8 cellular contexts compared by ENCODE assay signal in genomic region chr12:48788522-48788851, GRCh38. TPM values are rescaled to one million over a fixed set of nuclear protein-coding genes. Genes with fewer than 3 reads are reported as not detected.
A peak's percentile ranks its signal among the peaks of the same experiment; 100 is the strongest.
DNase-seq lines count a peak whose midpoint lies in the region; ATAC-seq, FAIRE-seq and TF ChIP-seq lines count a peak whose summit lies in the region.

No MANE protein-coding gene starts in this region.

- TF ChIP-seq CTCF in WTC11 (IDR thresholded peaks at IDR 0.05), result no peak

- DNase-seq in WTC11 (ENCODE audit: low spot score), result no peak
- DNase-seq in right cardiac atrium, result peak in 1 of 3 donors; percentile 76
- DNase-seq in putamen (ENCODE audit: low spot score), result no peak
- DNase-seq in GM12891 (ENCODE audit: insufficient read length, low spot score), result no peak

- H3K9ac ChIP-seq in skeletal muscle satellite cell (ENCODE audit: low read depth, low read length), result peak overlapping the region; percentile 89

- POLR2A ChIA-PET in WTC11 (lab: Charles Lee), result interaction anchor here (1.5 kb wide), 2 partner anchors 25 to 27 kb away, joined by 7 to 8 read pairs; no protein-coding TSS in a partner anchor

- H3K9me3 ChIP-seq in right cardiac atrium (ENCODE audit: control insufficient read depth, low read length) (no peaks in the 10 kb centered on the region), skeletal muscle satellite cell (replicated peaks; ENCODE audit: low read length) (no peaks in the 10 kb centered on the region)

- peaks cover 24% of the 10 kb centered on the region for H3K4me1 Mint-ChIP-seq in WTC11

- intact Hi-C loops in right cardiac atrium (cut with DNase I), result no loop called here

- FAIRE-seq in GM12891 (lab: Jason Lieb, UNC), result no peak

- H3K36me3 ChIP-seq in skeletal muscle satellite cell (ENCODE audit: insufficient read depth, low read length), result no peaks in the 10 kb centered on the region

- H3K9me3 Mint-ChIP-seq in WTC11, result no peaks in the 10 kb centered on the region

- H3K4me3 ChIP-seq in right cardiac atrium (ENCODE audit: low read length) (peak overlapping the region; percentile 99), skeletal muscle satellite cell (ENCODE audit: low read length) (peak overlapping the region; percentile 99)

- WGBS in right cardiac atrium, result under 1% methylated on average over 25 of the region's 25 CpGs

- TF ChIP-seq POLR2A in GM12891 (IDR thresholded peaks at IDR 0.05; ENCODE audit: low read depth, low read length), result no peak

- peak; percentile 23 for ATAC-seq in GM21619 (IDR thresholded peaks at IDR 0.05; ENCODE audit: unreplicated experiment)
- no peak for ATAC-seq in WTC11
- peak in 1 of 2 donors; percentile 1 for ATAC-seq in right cardiac atrium
- no peak for ATAC-seq in HG03571 (IDR thresholded peaks at IDR 0.05; ENCODE audit: unreplicated experiment)
- ATAC-seq in GM21390 (IDR thresholded peaks at IDR 0.05; ENCODE audit: unreplicated experiment), result no peak

- H3K4me1 ChIP-seq in right cardiac atrium (ENCODE audit: control insufficient read depth, insufficient read depth, low read length) (peaks cover 7% of the 10 kb centered on the region), skeletal muscle satellite cell (ENCODE audit: control insufficient read depth, insufficient read depth, low read length) (peaks cover 13% of the 10 kb centered on the region)

- H3K27ac ChIP-seq in right cardiac atrium (ENCODE audit: low read length), result peak overlapping the region; percentile 94

- H3K27ac Mint-ChIP-seq in WTC11, result no peak overlapping the region

- no peaks in the 10 kb centered on the region for H3K36me3 Mint-ChIP-seq in WTC11

- H3K27me3 ChIP-seq in right cardiac atrium (ENCODE audit: control insufficient read depth, insufficient read depth), result no peaks in the 10 kb centered on the region
- H3K27me3 ChIP-seq in skeletal muscle satellite cell (ENCODE audit: control insufficient read depth, insufficient read depth, low read length), result no peaks in the 10 kb centered on the region

- peak overlapping the region; percentile 95 for H3K4me2 ChIP-seq in skeletal muscle satellite cell (ENCODE audit: low read length)

- CTCF ChIA-PET in WTC11 (lab: Charles Lee), result interaction anchor here (0.6 to 2.9 kb wide), 12 partner anchors 15 to 825 kb away, joined by 3 to 37 read pairs (median 5); partner anchors contain the start of gene RHEBL1

- peaks cover 28% of the 10 kb centered on the region for H3K27me3 Mint-ChIP-seq in WTC11 (ENCODE audit: low read depth)

- peak overlapping the region; percentile 94 for H3K4me3 Mint-ChIP-seq in WTC11

TF ChIP-seq in WTC11, 78 proteins besides CTCF, POLR2A, EP300 and RAD21:
- TF ChIP-seq FOXP1 (CRISPR knock-in tag; IDR thresholded peaks at IDR 0.05; ENCODE audit: borderline replicate concordance) (no peak), MYBL2 (CRISPR knock-in tag; IDR thresholded peaks at IDR 0.05) (0 out of 2 replicates have a peak, but pooled peaks have one; percentile 39)
TF ChIP-seq in WTC11: peak in this region for 1.

TF ChIP-seq in GM12891, 5 proteins besides CTCF, POLR2A, EP300 and RAD21:
- TF ChIP-seq TAF1 (IDR thresholded peaks at IDR 0.05; ENCODE audit: low read depth, low read length) (no peak), POLR2AphosphoS5 (IDR thresholded peaks at IDR 0.05; ENCODE audit: low read depth, low read length) (no peak), SPI1 (IDR thresholded peaks at IDR 0.05; ENCODE audit: low read depth, low read length) (no peak), POU2F2 (IDR thresholded peaks at IDR 0.05; ENCODE audit: low read depth, low read length) (no peak), PAX5 (IDR thresholded peaks at IDR 0.05; ENCODE audit: insufficient read depth, low read length, severe bottlenecking) (no peak)
TF ChIP-seq in GM12891: peak in this region for 0.

RNA-seq across cellular contexts. Expression of gene ADCY6, which starts 0.4 kb away (rescaled TPM):
- total RNA-seq in WTC11 (2021), result 11.9 to 12.8 TPM (median 12.2 TPM) in 3 replicates
- 100 to 1,000 TPM in 1 of 4 donors, 10 to 100 TPM in 3; 75.0 to 125 (median 96.6) TPM for total RNA-seq in right cardiac atrium
- polyA plus RNA-seq in right cardiac atrium, result 51.4 TPM
- total RNA-seq in skeletal muscle satellite cell (2012; rRNA removed), result 15.5 and 19.7 TPM in 2 replicates
- polyA plus RNA-seq in GM12891 (2012; ENCODE audit: low read depth, missing spikeins), result 0.06 TPM

RNA-seq across cellular contexts. Expression of gene CACNB3, which starts 29.8 kb away (rescaled TPM):
- 15.0 to 17.3 TPM (median 17.0 TPM) in 3 replicates for total RNA-seq in WTC11 (2021)
- total RNA-seq in right cardiac atrium, result 1 to 10 TPM; 6.1 to 7.6 (median 7.1) TPM
- polyA plus RNA-seq in right cardiac atrium, result 3.5 TPM
- total RNA-seq in skeletal muscle satellite cell (2012; rRNA removed), result 9.6 and 15.3 TPM in 2 replicates
- 0.67 TPM for polyA plus RNA-seq in GM12891 (2012; ENCODE audit: low read depth, missing spikeins)
